Comparison of ENCODE assay signal across 11 cellular contexts in the genomic region with DNA sequence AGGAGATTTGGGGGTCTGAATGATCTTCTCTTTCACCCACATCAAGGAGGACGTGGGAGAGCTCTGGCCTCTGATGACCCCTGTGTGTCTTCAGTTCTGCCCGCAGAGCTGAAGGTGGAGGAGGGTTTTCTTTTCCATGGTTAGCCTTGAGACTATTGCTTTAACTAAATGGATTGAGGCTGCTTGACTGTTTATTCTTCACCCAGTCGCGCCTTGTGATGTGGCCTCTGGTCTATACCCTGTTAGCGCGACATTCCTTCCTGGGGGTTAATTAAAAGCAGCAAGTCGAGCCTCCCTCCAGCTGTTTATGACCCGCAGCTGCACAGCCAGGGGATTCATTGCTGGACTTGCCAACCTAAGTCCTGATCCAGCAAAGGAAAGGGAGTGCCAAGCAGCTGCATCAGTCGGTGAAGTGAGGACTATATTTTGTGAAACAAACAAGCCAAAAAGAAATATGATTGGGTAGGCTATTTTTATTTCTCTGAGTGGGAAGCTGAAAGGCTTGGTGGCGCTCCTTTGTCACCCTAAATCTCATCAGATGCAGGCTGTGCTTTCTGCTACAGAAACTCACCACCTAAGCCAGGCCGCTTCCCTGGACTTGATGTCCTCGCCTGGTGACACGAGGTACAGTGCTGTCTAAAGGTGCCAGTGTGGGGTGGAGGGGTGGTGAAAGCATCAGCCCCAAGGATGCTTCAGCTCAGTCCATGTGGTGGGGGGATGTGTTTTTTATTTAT. TPM values are rescaled to one million over a fixed set of nuclear protein-coding genes. Genes with fewer than 3 reads are reported as not detected.
DNase-seq lines count a peak whose midpoint lies in the region; ATAC-seq, FAIRE-seq and TF ChIP-seq lines count a peak whose summit lies in the region.
"Had no signal": no experiment of that assay in that cellular context is flagged by ENCODE, and none has a peak within 500 bp of the region (broad histone marks: within the 10 kb centered on the region; RNA-seq: fewer than 3 reads in every experiment).

No MANE protein-coding gene starts in this region.

- H3K4me1 Mint-ChIP-seq in neural crest cell = peaks cover 17% of the 10 kb centered on the region

- 0 out of 2 replicates have a peak overlapping the region, but pooled peaks have one; percentile 39 for H2BK12ac ChIP-seq in H1 (ENCODE audit: low read depth, low read length)

- no peak overlapping the region for H3K14ac ChIP-seq in H1 (ENCODE audit: insufficient read length)

- no peak for TF ChIP-seq RAD21 in H1 (IDR thresholded peaks at IDR 0.05 in 1 of 2, conservative IDR thresholded peaks at IDR 0.05 in 1 of 2; ENCODE audit: low read depth in 2 of 2, low read length in 2 of 2)

- H4K5ac ChIP-seq in H1 (ENCODE audit: insufficient read length, low read depth, low read length) = no peak overlapping the region

- no peak for TF ChIP-seq CTCF in AG10803 (conservative IDR thresholded peaks at IDR 0.05; ENCODE audit: low read length)
- TF ChIP-seq CTCF in H1 (IDR thresholded peaks at IDR 0.05; ENCODE audit: control extremely low read depth in 1 of 3, insufficient read depth in 1 of 3, low read depth in 1 of 3, low read length in 3 of 3) = no peak
- no peak for TF ChIP-seq CTCF in neural crest cell (conservative IDR thresholded peaks at IDR 0.05)

- peak overlapping the region; percentile 8 for H3K27ac Mint-ChIP-seq in neural crest cell (ENCODE audit: unreplicated experiment)

- no peaks in the 10 kb centered on the region for H3K79me1 ChIP-seq in H1 (ENCODE audit: low read depth, low read length)

- POLR2A ChIA-PET in H1 (lab: Charles Lee; ENCODE audit: partially characterized antibody) = interaction anchor here (0.7 to 5.1 kb wide), 6 partner anchors 8 to 39 kb away, joined by 3 to 23 read pairs (median 4); a partner anchor contains a TSS

- H3K27me3 Mint-ChIP-seq in neural crest cell (ENCODE audit: low read depth) = no peaks in the 10 kb centered on the region
- H3K27me3 Mint-ChIP-seq: T-cell had no signal

- no peak overlapping the region for H3K27ac ChIP-seq in H1 (ENCODE audit: low read depth, low read length)

- H3K4me1 ChIP-seq in H1 (replicated peaks in 1 of 4; ENCODE audit: control insufficient read depth in 3 of 4, insufficient read depth in 4 of 4, low read length in 3 of 4) = no peaks in the 10 kb centered on the region; a peak in 1 of 7 replicates

- H3K4me3 ChIP-seq in AG10803 (ENCODE audit: low read length) (no peak overlapping the region), H1 (ENCODE audit: extremely low read depth in 1 of 4, insufficient read depth in 2 of 4, low read depth in 3 of 4, low read length in 4 of 4) (no peak overlapping the region)

- no peak for FAIRE-seq in H1 (lab: Jason Lieb, UNC)

- DNase-seq in AG10803 (ENCODE audit: low read depth) (peak; percentile 59), M059J (ENCODE audit: low read depth) (peak; percentile 50), H1 (ENCODE audit: low read depth in 1 of 2, low spot score in 2 of 2) (no peak), neural crest cell (ENCODE audit: low read depth, low spot score) (no peak)
- DNase-seq in stimulated activated CD8-positive, alpha-beta memory T cell treated with anti-CD3 and anti-CD28 coated beads, Interleukin-4, amount 100 ng/mL, for 48 hours = no peak
- no peak for DNase-seq in activated CD4-positive, CD25-positive, alpha-beta regulatory T cell treated with anti-CD3 and anti-CD28 coated beads, Interleukin-2, amount 50 U/mL, for 72 hours
- DNase-seq: NCI-H1105, T-cell had no signal

- no peak overlapping the region for H3K23ac ChIP-seq in H1 (ENCODE audit: insufficient read length)

- no peaks in the 10 kb centered on the region for H3K23me2 ChIP-seq in H1 (ENCODE audit: low read depth, low read length)

- no peaks in the 10 kb centered on the region for H3K36me3 ChIP-seq in H1 (ENCODE audit: control insufficient read depth in 2 of 4, insufficient read depth in 4 of 4, low read length in 3 of 4)

- H4K20me1 ChIP-seq in H1 (replicated peaks in 1 of 2; ENCODE audit: control insufficient read depth in 1 of 2, insufficient read depth in 2 of 2, low read length in 2 of 2) = no peaks in the 10 kb centered on the region

- no peak overlapping the region for H2BK20ac ChIP-seq in H1 (ENCODE audit: low read length)

- no peak overlapping the region for H4K8ac ChIP-seq in H1 (ENCODE audit: extremely low read depth, insufficient read depth, low read length)

- H2BK5ac ChIP-seq in H1 (ENCODE audit: low read depth, low read length) = no peak overlapping the region

- no peak overlapping the region for H3K4me3 Mint-ChIP-seq in neural crest cell

- no peak overlapping the region for H3K56ac ChIP-seq in H1 (replicated peaks; ENCODE audit: insufficient read length, low read depth, low read length)

- no peak overlapping the region for H3K4ac ChIP-seq in H1 (replicated peaks; ENCODE audit: insufficient read length, low read depth, low read length)

- no peak overlapping the region; the same call in 1 of the 2 replicates for H2AK5ac ChIP-seq in H1 (ENCODE audit: low read depth, low read length)

- H3K18ac ChIP-seq in H1 (ENCODE audit: extremely low read depth, low read length) = no peak overlapping the region

- 81% methylated on average over 13 of the region's 13 CpGs; no CpG with 5 or more reads in 1 of the 2 experiments for WGBS in H1 (ENCODE audit: extremely low coverage in 1 of 2, insufficient coverage in 1 of 2, insufficient read length in 1 of 2, insufficient replicate concordance in 2 of 2, low coverage in 1 of 2, low lambda C conversion rate in 2 of 2, missing lambda C conversion rate in 1 of 2), 2 experiments

- H3K27me3 ChIP-seq in H1 (replicated peaks in 1 of 4; ENCODE audit: control insufficient read depth in 3 of 4, extremely low read depth in 1 of 4, insufficient read depth in 3 of 4, low read length in 3 of 4) = no peaks in the 10 kb centered on the region

- H2AFZ ChIP-seq in H1 (ENCODE audit: low read length) = no peak overlapping the region

- H3K9me3 ChIP-seq in H1 (ENCODE audit: insufficient read depth in 2 of 2, low read depth in 1 of 2, low read length in 1 of 2) = no peaks in the 10 kb centered on the region

- no peak for TF ChIP-seq POLR2A in H1 (IDR thresholded peaks at IDR 0.05; ENCODE audit: control extremely low read depth in 1 of 2, low read depth in 2 of 2, low read length in 2 of 2)

- H3K36me3 Mint-ChIP-seq in neural crest cell (ENCODE audit: low read depth) = no peaks in the 10 kb centered on the region
- H3K36me3 Mint-ChIP-seq: activated naive CD4-positive, alpha-beta T cell treated with anti-CD3 and anti-CD28 coated beads, Interleukin-2, amount 50 U/mL, for 72 hours; T-cell had no signal

- ATAC-seq in HG03039 (IDR thresholded peaks at IDR 0.05; ENCODE audit: unreplicated experiment) (no peak), GM18498 (IDR thresholded peaks at IDR 0.05; ENCODE audit: unreplicated experiment) (no peak)
- ATAC-seq: activated naive CD4-positive, alpha-beta T cell treated with anti-CD3 and anti-CD28 coated beads, Interleukin-2, amount 50 U/mL, for 72 hours; T-cell had no signal

- no peak overlapping the region for H2BK15ac ChIP-seq in H1 (ENCODE audit: low read length)

- TF ChIP-seq EP300 in H1 (IDR thresholded peaks at IDR 0.05; ENCODE audit: borderline replicate concordance in 1 of 2, low read depth in 2 of 2, low read length in 2 of 2) = no peak

- H3K79me2 ChIP-seq in H1 (ENCODE audit: control insufficient read depth in 1 of 2, insufficient read depth in 2 of 2, low read length in 2 of 2) = no peaks in the 10 kb centered on the region

- H4K91ac ChIP-seq in H1 (replicated peaks; ENCODE audit: insufficient read length, low read length) = no peak overlapping the region

- H3K4me2 ChIP-seq in H1 (ENCODE audit: insufficient read depth in 1 of 2, low read depth in 2 of 2, low read length in 2 of 2) = no peak overlapping the region

- no peaks in the 10 kb centered on the region for H3K9me3 Mint-ChIP-seq in neural crest cell
- H3K9me3 Mint-ChIP-seq: activated naive CD4-positive, alpha-beta T cell treated with anti-CD3 and anti-CD28 coated beads, Interleukin-2, amount 50 U/mL, for 72 hours; T-cell had no signal

- no peak overlapping the region for H2BK120ac ChIP-seq in H1 (replicated peaks; ENCODE audit: low read depth, low read length)

- H3K9ac ChIP-seq in H1 (replicated peaks in 1 of 4; ENCODE audit: extremely low read depth in 1 of 4, low read depth in 3 of 4, low read length in 3 of 4) = no peak overlapping the region

- CTCF ChIA-PET in H1 (lab: Charles Lee; ENCODE audit: partially characterized antibody) = interaction anchor here (1.1 to 2.3 kb wide), 8 partner anchors 10 to 142 kb away, joined by 3 to 11 read pairs (median 5); no protein-coding TSS in a partner anchor

TF ChIP-seq in H1, 55 proteins besides CTCF, POLR2A, EP300 and RAD21 (continues in another document):
- TF ChIP-seq CBX5 (IDR thresholded peaks at IDR 0.05; ENCODE audit: low read depth, low read length) (no peak), EZH2 (IDR thresholded peaks at IDR 0.05; ENCODE audit: low read depth, low read length, severe bottlenecking) (no peak), TEAD4 (IDR thresholded peaks at IDR 0.05; ENCODE audit: low read depth, low read length) (no peak), GABPA (IDR thresholded peaks at IDR 0.05; ENCODE audit: borderline replicate concordance, insufficient read depth, low read length) (no peak), TBP (IDR thresholded peaks at IDR 0.05; ENCODE audit: low read depth, low read length) (no peak), NANOG (IDR thresholded peaks at IDR 0.05; ENCODE audit: insufficient read depth, low read depth, low read length, poor library complexity, severe bottlenecking) (no peak), SAP30 (IDR thresholded peaks at IDR 0.05; ENCODE audit: insufficient read depth, insufficient replicate concordance, low read length) (no peak), TAF7 (optimal IDR thresholded peaks at IDR 0.05; ENCODE audit: borderline replicate concordance, low read depth, low read length) (no peak)

RNA-seq across cellular contexts. Expression of a gene that starts 11.0 kb away (rescaled TPM):
- 29.2 and 49.4 TPM in 2 replicates for total RNA-seq in M059J (2014; rRNA removed; shearing (Covaris generic))
- total RNA-seq in H1 (2021; fragmentation: NEBNext Ultra II Directional; extraction: Animal tissue kit (Norgen Biotek cat#: 25700)) = 74.4 TPM in 2 replicates
- 27.2 and 42.7 TPM in 2 replicates for polyA plus RNA-seq in H1 (2011; rRNA removed)
- 18.7 TPM for polyA plus RNA-seq in H1 (2011; cell fraction: cytosol; rRNA removed)
- 73.2 TPM for polyA plus RNA-seq in H1 (2011; cell fraction: nucleus; rRNA removed)
- 40.4 to 51.0 TPM (median 49.2 TPM) in 4 replicates for polyA plus RNA-seq in H1 (2012, experiment 1 of 2)
- polyA plus RNA-seq in H1 (2012, experiment 2 of 2) = 8.8 TPM
- 63.8 TPM for polyA plus RNA-seq in H1 (2013, experiment 1 of 2)
- 57.5 TPM for polyA plus RNA-seq in H1 (2013, experiment 2 of 2)
- 23.0 and 24.1 TPM in 2 replicates for polyA minus RNA-seq in H1 (2011; rRNA and poly(A)+ RNA removed)
- polyA minus RNA-seq in H1 (2011; cell fraction: cytosol; rRNA and poly(A)+ RNA removed) = 30.6 TPM
- 45.3 TPM for polyA minus RNA-seq in H1 (2011; cell fraction: nucleus; rRNA and poly(A)+ RNA removed)
- total RNA-seq in neural crest cell = 108 TPM in 2 replicates

Comparison
In these comparisons a context has a peak if more than half of its experiments do, and no peak if none do; other contexts are left out.
1. DNase-seq: peak in AG10803 (single experiment) and M059J (single experiment); none in H1 (0 of 2), neural crest cell (single experiment), stimulated activated CD8-positive, alpha-beta memory T cell treated with anti-CD3 and anti-CD28 coated beads, Interleukin-4, amount 100 ng/mL, for 48 hours (single experiment) and activated CD4-positive, CD25-positive, alpha-beta regulatory T cell treated with anti-CD3 and anti-CD28 coated beads, Interleukin-2, amount 50 U/mL, for 72 hours (single experiment).